Comparison of ENCODE assay signal across 9 cellular contexts in genomic region chr13:113860579-113861432, GRCh38. TPM values are rescaled to one million over a fixed set of nuclear protein-coding genes. Genes with fewer than 3 reads are reported as not detected.
A peak's percentile ranks its signal among the peaks of the same experiment; 100 is the strongest.
DNase-seq lines count a peak whose midpoint lies in the region; ATAC-seq and TF ChIP-seq lines count a peak whose summit lies in the region.
"Had no signal": no experiment of that assay in that cellular context is flagged by ENCODE, and none has a peak within 500 bp of the region (broad histone marks: within the 10 kb centered on the region; RNA-seq: fewer than 3 reads in every experiment).

No MANE protein-coding gene starts in this region.

- DNase-seq in GM23248, result no peak
- DNase-seq in SW480 (ENCODE audit: low spot score), result peak; percentile 39
- peak; percentile 62 for DNase-seq in glomerular visceral epithelial cell (ENCODE audit: extremely low spot score)
- peak; percentile 51 to 85 (median 72) for DNase-seq in ovary
- no peak for DNase-seq in stimulated activated naive CD8-positive, alpha-beta T cell treated with anti-CD3 and anti-CD28 coated beads, Interleukin-15, amount 100 ng/mL, for 72 hours
- DNase-seq: KBM-7 had no signal

- H3K27me3 ChIP-seq in GM23248 (replicated peaks; ENCODE audit: insufficient read depth) (no peaks in the 10 kb centered on the region), ovary (no peaks in the 10 kb centered on the region)

- WGBS in GM23248 (ENCODE audit: low coverage in 1 of 2, low lambda C conversion rate in 2 of 2, missing lambda C conversion rate in 2 of 2), 2 experiments, result 84 to 85% methylated on average over 13 to 16 of the region's 16 CpGs
- 37 to 45% (median 45%) methylated on average over 13 to 16 of the region's 16 CpGs for WGBS in ovary, 3 donors

- TF ChIP-seq POLR2A in ovary (IDR thresholded peaks at IDR 0.05), result no peak

- no peak overlapping the region for H3K27ac ChIP-seq in GM23248
- H3K27ac ChIP-seq in ovary, result peak overlapping the region; percentile 21 to 52

- peaks cover 53% of the 10 kb centered on the region for H3K27me3 Mint-ChIP-seq in stimulated activated naive CD8-positive, alpha-beta T cell treated with anti-CD3 and anti-CD28 coated beads, Interleukin-15, amount 100 ng/mL, for 72 hours

- H3K9ac ChIP-seq in GM23248, result no peak overlapping the region

- no peak overlapping the region for H2AFZ ChIP-seq in GM23248

- H3K9me3 Mint-ChIP-seq in stimulated activated naive CD8-positive, alpha-beta T cell treated with anti-CD3 and anti-CD28 coated beads, Interleukin-15, amount 100 ng/mL, for 72 hours, result peaks cover 14 to 16% of the 10 kb centered on the region in 2 donors

- peaks cover 22% of the 10 kb centered on the region for H3K4me1 Mint-ChIP-seq in stimulated activated naive CD8-positive, alpha-beta T cell treated with anti-CD3 and anti-CD28 coated beads, Interleukin-15, amount 100 ng/mL, for 72 hours

- H3K4me3 ChIP-seq in GM23248 (peak overlapping the region; percentile 90), ovary (no peak overlapping the region)

- H3K4me1 ChIP-seq in GM23248 (ENCODE audit: insufficient read depth) (peaks cover 20% of the 10 kb centered on the region), ovary (ENCODE audit: insufficient read depth) (peaks cover 34% of the 10 kb centered on the region)

- peaks cover 97% of the 10 kb centered on the region for H3K79me2 ChIP-seq in GM23248 (ENCODE audit: insufficient read depth)

- intact Hi-C loops in ovary (cut with DNase I), result loop anchor here (5.0 kb wide), 2 partner anchors 39 to 66 kb away; no protein-coding TSS in a partner anchor

- no peak for TF ChIP-seq CTCF in ovary (IDR thresholded peaks at IDR 0.05)

- peak overlapping the region in 1 of 2 donors; percentile 4 for H3K27ac Mint-ChIP-seq in stimulated activated naive CD8-positive, alpha-beta T cell treated with anti-CD3 and anti-CD28 coated beads, Interleukin-15, amount 100 ng/mL, for 72 hours

- H3F3A ChIP-seq in GM23248 (ENCODE audit: insufficient read depth), result peaks cover 57% of the 10 kb centered on the region

- in situ Hi-C loops in GM23248 (cut with MboI), result no loop called here

- H3K9me3 ChIP-seq in GM23248 (ENCODE audit: low read depth), result no peaks in the 10 kb centered on the region
- no peaks in the 10 kb centered on the region for H3K9me3 ChIP-seq in ovary

- H3K4me2 ChIP-seq in GM23248 (ENCODE audit: unreplicated experiment), result peak overlapping the region; percentile 59

- H3K36me3 ChIP-seq in GM23248 (ENCODE audit: low read depth) (peaks cover 29% of the 10 kb centered on the region), ovary (no peaks in the 10 kb centered on the region)

- H3K9me2 ChIP-seq in GM23248 (ENCODE audit: insufficient read depth), result no peaks in the 10 kb centered on the region

- TF ChIP-seq EP300 in ovary (IDR thresholded peaks at IDR 0.05), result no peak

- no peak for ATAC-seq in stimulated activated naive CD8-positive, alpha-beta T cell treated with anti-CD3 and anti-CD28 coated beads, Interleukin-15, amount 100 ng/mL, for 72 hours
- no peak for ATAC-seq in GM18519 (IDR thresholded peaks at IDR 0.05; ENCODE audit: low FRiP score, unreplicated experiment)
- ATAC-seq in GM18861 (IDR thresholded peaks at IDR 0.05; ENCODE audit: unreplicated experiment), result no peak
- no peak for ATAC-seq in GM21619 (IDR thresholded peaks at IDR 0.05; ENCODE audit: unreplicated experiment)

- H3K4me3 Mint-ChIP-seq in stimulated activated naive CD8-positive, alpha-beta T cell treated with anti-CD3 and anti-CD28 coated beads, Interleukin-15, amount 100 ng/mL, for 72 hours, result no peak overlapping the region

- peaks cover 21% of the 10 kb centered on the region; the same call in 1 of the 2 replicates for H4K20me1 ChIP-seq in GM23248 (ENCODE audit: insufficient read depth)

RNA-seq across cellular contexts. Expression of gene GAS6, which starts 3.1 kb away (rescaled TPM):
- total RNA-seq in GM23248 (2014; rRNA removed; shearing (Covaris generic)), result 998 and 1,035 TPM in 2 replicates
- 822 and 865 TPM in 2 replicates for polyA plus RNA-seq in GM23248 (2016; fragmentation: Nextera tagmentation; extraction: Ambion mirVana)
- total RNA-seq in ovary, result 100 to 1,000 TPM in 6 of 7 donors, 10 to 100 TPM in 1; 98.3 to 336 (median 143) TPM
- polyA plus RNA-seq in ovary, result 100 to 1,000 TPM in 1 of 2 donors, 10 to 100 TPM in 1; 44.9 to 183 TPM

Comparison
In these comparisons a context has a peak if more than half of its experiments do, and no peak if none do; other contexts are left out.
1. DNase-seq: peak in SW480 (single experiment), glomerular visceral epithelial cell (single experiment) and ovary (5 of 5); none in GM23248 (single experiment) and stimulated activated naive CD8-positive, alpha-beta T cell treated with anti-CD3 and anti-CD28 coated beads, Interleukin-15, amount 100 ng/mL, for 72 hours (0 of 2).